In the genomic region with DNA sequence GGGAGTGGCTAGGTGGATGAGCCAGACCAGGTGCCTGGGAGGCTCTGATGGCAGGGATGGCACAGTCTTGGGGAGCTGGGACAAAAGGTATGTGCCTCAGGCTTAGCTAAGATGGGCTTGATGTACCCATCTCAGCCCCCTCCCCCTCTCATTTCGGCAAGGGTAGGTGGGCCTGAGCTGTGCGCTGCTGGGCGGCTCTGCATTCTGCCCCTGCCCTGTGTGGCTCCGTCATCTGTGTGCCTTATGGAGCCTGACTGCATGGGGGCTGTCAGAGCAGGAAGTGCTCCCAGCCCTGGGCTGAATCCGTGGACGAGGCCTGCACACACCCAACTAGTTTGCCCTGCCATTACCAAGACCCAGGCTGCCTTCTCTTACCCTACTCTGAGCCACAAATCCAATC, we compare ENCODE assay signal across 21 cellular contexts.
"Had no signal": no experiment of that assay in that cellular context is flagged by ENCODE, and none has a peak within 500 bp of the region (broad histone marks: within the 10 kb centered on the region; RNA-seq: fewer than 3 reads in every experiment).

No MANE protein-coding gene starts in this region.

- H3K9me3 ChIP-seq: adrenal gland, ascending aorta, colonic mucosa, gastroesophageal sphincter, tibial artery had no signal

- DNase-seq: activated CD4-positive, alpha-beta T cell treated with anti-CD3 and anti-CD28 coated beads, Interleukin-2, amount 50 U/mL, for 1 hour; activated CD8-positive, alpha-beta T cell treated with anti-CD3 and anti-CD28 coated beads, Interleukin-2, amount 10 ng/mL, durations not matched to agents 7 days and 5 days; activated naive CD4-positive, alpha-beta T cell; adrenal gland; brain microvascular endothelial cell; colonic mucosa; endodermal cell; hypothalamus; mesenchymal stem cell; stimulated activated CD4-positive, alpha-beta T cell treated with anti-CD3 and anti-CD28 coated beads, Interleukin-2, amount 100 ng/mL, for 48 hours; stimulated activated CD8-positive, alpha-beta memory T cell treated with anti-CD3 and anti-CD28 coated beads, Interleukin-4, amount 100 ng/mL, for 48 hours; stimulated activated naive CD4-positive, alpha-beta T cell; substantia nigra; tibial artery had no signal

- H3K27ac Mint-ChIP-seq: activated CD8-positive, alpha-beta T cell treated with anti-CD3 and anti-CD28 coated beads, Interleukin-2, amount 10 ng/mL, durations not matched to agents 7 days and 5 days; activated naive CD8-positive, alpha-beta T cell; endodermal cell; nephron had no signal

- H3K36me3 ChIP-seq: colonic mucosa had no signal

- H3K4me3 ChIP-seq: adrenal gland, ascending aorta, colonic mucosa, gastroesophageal sphincter, tibial artery had no signal

- H3K4me1 ChIP-seq: ascending aorta, colonic mucosa, tibial artery had no signal

- H3K27me3 Mint-ChIP-seq: activated naive CD8-positive, alpha-beta T cell; activated T-helper 17 cell treated with anti-CD3 and anti-CD28 coated beads, Interleukin-2, amount 50 U/mL, for 72 hours; central memory CD8-positive, alpha-beta T cell had no signal

- H3K4me3 Mint-ChIP-seq: activated CD8-positive, alpha-beta T cell treated with anti-CD3 and anti-CD28 coated beads, Interleukin-2, amount 10 ng/mL, durations not matched to agents 7 days and 5 days; activated naive CD8-positive, alpha-beta T cell; activated T-helper 17 cell treated with anti-CD3 and anti-CD28 coated beads, Interleukin-2, amount 50 U/mL, for 72 hours; central memory CD8-positive, alpha-beta T cell; endodermal cell; nephron had no signal

- H3K9me3 Mint-ChIP-seq: activated T-helper 17 cell treated with anti-CD3 and anti-CD28 coated beads, Interleukin-2, amount 50 U/mL, for 72 hours; central memory CD8-positive, alpha-beta T cell; endodermal cell; nephron had no signal

- ATAC-seq: activated CD4-positive, CD25-positive, alpha-beta regulatory T cell treated with anti-CD3 and anti-CD28 coated beads, Interleukin-2, amount 50 U/mL, for 24 hours; activated CD8-positive, alpha-beta T cell treated with anti-CD3 and anti-CD28 coated beads, Interleukin-2, amount 10 ng/mL, durations not matched to agents 7 days and 5 days; activated T-helper 17 cell treated with anti-CD3 and anti-CD28 coated beads, Interleukin-2, amount 50 U/mL, for 72 hours; gastroesophageal sphincter had no signal

- H3K4me1 Mint-ChIP-seq: activated T-helper 17 cell treated with anti-CD3 and anti-CD28 coated beads, Interleukin-2, amount 50 U/mL, for 72 hours; central memory CD8-positive, alpha-beta T cell; nephron had no signal

- H3K36me3 Mint-ChIP-seq: activated naive CD8-positive, alpha-beta T cell had no signal

- H3K27ac ChIP-seq: adrenal gland, ascending aorta, brain microvascular endothelial cell, colonic mucosa, tibial artery had no signal

- H3K27me3 ChIP-seq: adrenal gland, ascending aorta, brain microvascular endothelial cell, colonic mucosa, gastroesophageal sphincter, tibial artery had no signal
